27 cellular contexts compared by ENCODE assay signal in genomic region chr12:57031789-57032188, GRCh38. TPM values are rescaled to one million over a fixed set of nuclear protein-coding genes. Genes with fewer than 3 reads are reported as not detected.
DNase-seq lines count a peak whose midpoint lies in the region; ATAC-seq, FAIRE-seq and TF ChIP-seq lines count a peak whose summit lies in the region.
"Had no signal": no experiment of that assay in that cellular context is flagged by ENCODE, and none has a peak within 500 bp of the region (broad histone marks: within the 10 kb centered on the region; RNA-seq: fewer than 3 reads in every experiment).

No MANE protein-coding gene starts in this region.

- ATAC-seq in activated naive CD4-positive, alpha-beta T cell treated with anti-CD3 and anti-CD28 coated beads, Interleukin-2, amount 50 U/mL, for 72 hours: no peak
- ATAC-seq in GM12878: no peak
- ATAC-seq in GM19397 (IDR thresholded peaks at IDR 0.05; ENCODE audit: unreplicated experiment): no peak
- no peak for ATAC-seq in activated CD4-positive, CD25-positive, alpha-beta regulatory T cell treated with anti-CD3 and anti-CD28 coated beads, Interleukin-2, amount 50 U/mL, for 24 hours
- ATAC-seq: heart left ventricle had no signal

- H2BK120ac ChIP-seq in trophoblast cell (ENCODE audit: insufficient read depth, low read length, poor library complexity): no peak overlapping the region

- no peaks in the 10 kb centered on the region for H4K20me1 ChIP-seq in GM12878 (ENCODE audit: control insufficient read depth, insufficient read depth)

- no peak overlapping the region for H2AK5ac ChIP-seq in trophoblast cell (ENCODE audit: low read length)

- H3K4ac ChIP-seq in trophoblast cell (ENCODE audit: low read depth, low read length): no peak overlapping the region

- H3K79me2 ChIP-seq in GM12878 (ENCODE audit: control insufficient read depth, insufficient read depth, low read length): no peaks in the 10 kb centered on the region
- no peaks in the 10 kb centered on the region for H3K79me2 ChIP-seq in trophoblast cell (ENCODE audit: control insufficient read depth, insufficient read depth, low read length, poor library complexity)

- no peak for TF ChIP-seq EP300 in GM12878 (IDR thresholded peaks at IDR 0.05; ENCODE audit: borderline replicate concordance in 1 of 2, control insufficient read depth in 1 of 2, low read depth in 2 of 2, low read length in 2 of 2)

- SMC1A ChIA-PET in GM12878 (lab: Charles Lee; ENCODE audit: uncharacterized antibody, unreplicated experiment): interaction anchor here (0.9 to 4.1 kb wide), 12 partner anchors 10 to 196 kb away, joined by 3 to 27 read pairs (median 4); partner anchors contain the start of gene STAT6

- no peak for TF ChIP-seq RAD21 in GM12878 (IDR thresholded peaks at IDR 0.05; ENCODE audit: insufficient read depth, low read depth, low read length)

- intact Hi-C loops in activated naive CD4-positive, alpha-beta T cell treated with anti-CD3 and anti-CD28 coated beads for 36 hours (cut with micrococcal nuclease): loop anchor here (1.0 kb wide), 2 partner anchors 31 to 81 kb away; no protein-coding TSS in a partner anchor
- intact Hi-C loops in GM12878 (cut with micrococcal nuclease; ENCODE audit: unreplicated experiment): no loop called here

- peaks cover 11% of the 10 kb centered on the region for H3K4me1 ChIP-seq in GM12878 (ENCODE audit: control insufficient read depth, insufficient read depth, low read length)
- H3K4me1 ChIP-seq in trophoblast cell (ENCODE audit: control insufficient read depth in 1 of 2, insufficient read depth in 2 of 2, low read length in 2 of 2): peaks cover 0 to 3% of the 10 kb centered on the region in 2 experiments
- H3K4me1 ChIP-seq: SJSA1 had no signal

- H4K12ac ChIP-seq in trophoblast cell (ENCODE audit: low read depth, low read length): no peak overlapping the region

- TF ChIP-seq CTCF in GM12878 (IDR thresholded peaks at IDR 0.05 in 2 of 3, conservative IDR thresholded peaks at IDR 0.05 in 1 of 3; ENCODE audit: control insufficient read depth in 2 of 3, extremely low read depth in 1 of 3, insufficient read depth in 1 of 3, low read depth in 3 of 3, low read length in 3 of 3): no peak

- H3K9me3 Mint-ChIP-seq in activated naive CD4-positive, alpha-beta T cell treated with anti-CD3 and anti-CD28 coated beads for 36 hours: no peaks in the 10 kb centered on the region
- H3K9me3 Mint-ChIP-seq in activated naive CD4-positive, alpha-beta T cell treated with anti-CD3 and anti-CD28 coated beads, Interleukin-2, amount 50 U/mL, for 72 hours: peaks cover 0 to 3% of the 10 kb centered on the region in 2 donors
- H3K9me3 Mint-ChIP-seq: activated T-helper 1 cell treated with anti-CD3 and anti-CD28 coated beads, Interleukin-12 subunit alpha, Interleukin-12 subunit beta, Interleukin-2, Interleukin-4 antibody, amounts not matched to agents 30 ng/mL and 10 ng/mL and 1 ng/mL, durations not matched to agents 14 hours and 24 hours and 36 hours had no signal

- POLR2A ChIA-PET in GM12878 (lab: Charles Lee): interaction anchor here (1.2 to 1.3 kb wide), 2 partner anchors 29 to 80 kb away, joined by 3 to 5 read pairs; no protein-coding TSS in a partner anchor

- H3K14ac ChIP-seq in trophoblast cell (ENCODE audit: low read length): no peak overlapping the region

- H3K9ac ChIP-seq in GM12878 (ENCODE audit: control insufficient read depth, insufficient read depth, low read length) (peak overlapping the region; percentile 12; the same call in 1 of the 2 replicates), trophoblast cell (ENCODE audit: low read length) (no peak overlapping the region)

- H3K36me3 ChIP-seq in GM12878 (ENCODE audit: control insufficient read depth in 2 of 2, insufficient read depth in 2 of 2, low read length in 1 of 2) (no peaks in the 10 kb centered on the region), trophoblast cell (ENCODE audit: control insufficient read depth in 1 of 2, insufficient read depth in 2 of 2, low read length in 2 of 2) (no peaks in the 10 kb centered on the region)
- H3K36me3 ChIP-seq: BE2C, brain microvascular endothelial cell, heart left ventricle, SJSA1 had no signal

- no peaks in the 10 kb centered on the region for H3K36me3 Mint-ChIP-seq in activated naive CD4-positive, alpha-beta T cell treated with anti-CD3 and anti-CD28 coated beads for 36 hours (ENCODE audit: low read depth)
- H3K36me3 Mint-ChIP-seq in activated naive CD4-positive, alpha-beta T cell treated with anti-CD3 and anti-CD28 coated beads, Interleukin-2, amount 50 U/mL, for 72 hours: no peaks in the 10 kb centered on the region
- H3K36me3 Mint-ChIP-seq: activated CD8-positive, alpha-beta memory T cell treated with anti-CD3 and anti-CD28 coated beads, Interleukin-2, amount 10 ng/mL, durations not matched to agents 7 days and 5 days had no signal

- no TSS peak for BruUV-seq in GM12878 (replicated peaks; lab: Mats Ljungman, UMichigan)

- H3K9me3 ChIP-seq in GM12878 (replicated peaks; ENCODE audit: control insufficient read depth, insufficient read depth, low read length) (no peaks in the 10 kb centered on the region), trophoblast cell (ENCODE audit: insufficient read depth, low read depth, low read length) (peaks cover under 1% of the 10 kb centered on the region)
- H3K9me3 ChIP-seq: BE2C, heart left ventricle, SJSA1 had no signal

- CTCF ChIA-PET in activated naive CD4-positive, alpha-beta T cell treated with anti-CD3 and anti-CD28 coated beads for 36 hours (lab: Charles Lee): interaction anchor here (0.9 to 9.2 kb wide), 8 partner anchors 11 to 80 kb away, joined by 3 to 88 read pairs (median 6); partner anchors contain the start of gene STAT6
- CTCF ChIA-PET in GM12878 (lab: Yijun Ruan, JAX): interaction anchor here (0.6 to 5.5 kb wide), 24 partner anchors 9 to 274 kb away, joined by 3 to 64 read pairs (median 5); partner anchors contain the start of genes STAT6 and ZBTB39

- H2BK12ac ChIP-seq in trophoblast cell (ENCODE audit: low read length): peak overlapping the region; percentile 77

- no peak for DNase-seq in activated naive CD4-positive, alpha-beta T cell treated with anti-CD3 and anti-CD28 coated beads for 36 hours
- no peak for DNase-seq in activated naive CD4-positive, alpha-beta T cell treated with anti-CD3 and anti-CD28 coated beads, Interleukin-2, amount 50 U/mL, for 72 hours (ENCODE audit: low spot score in 2 of 2)
- DNase-seq in NCI-H69 (lab: John Stamatoyannopoulos, UW) (peak; percentile 49), GM12878 (ENCODE audit: low read depth, low spot score) (no peak), trophoblast cell (no peak), KBM-7 (no peak)
- DNase-seq: activated CD4-positive, alpha-beta T cell treated with anti-CD3 and anti-CD28 coated beads for 48 hours; activated CD8-positive, alpha-beta memory T cell treated with anti-CD3 and anti-CD28 coated beads, Interleukin-2, amount 10 ng/mL, durations not matched to agents 7 days and 5 days; BE2C; brain microvascular endothelial cell; Calu3; effector memory CD4-positive, alpha-beta T cell; foreskin fibroblast; heart left ventricle; KG1; left cardiac atrium; substantia nigra had no signal

- TF ChIP-seq POLR2A in GM12878 (IDR thresholded peaks at IDR 0.05; ENCODE audit: low read depth, low read length): no peak

- no peak overlapping the region for H3K4me3 Mint-ChIP-seq in activated naive CD4-positive, alpha-beta T cell treated with anti-CD3 and anti-CD28 coated beads for 36 hours
- H3K4me3 Mint-ChIP-seq: activated CD8-positive, alpha-beta memory T cell treated with anti-CD3 and anti-CD28 coated beads, Interleukin-2, amount 10 ng/mL, durations not matched to agents 7 days and 5 days; activated T-helper 1 cell treated with anti-CD3 and anti-CD28 coated beads, Interleukin-12 subunit alpha, Interleukin-12 subunit beta, Interleukin-2, Interleukin-4 antibody, amounts not matched to agents 30 ng/mL and 10 ng/mL and 1 ng/mL, durations not matched to agents 14 hours and 24 hours and 36 hours had no signal

- H4K91ac ChIP-seq in trophoblast cell (ENCODE audit: low read depth, low read length): peak overlapping the region; percentile 48

- no peak overlapping the region for H4K8ac ChIP-seq in trophoblast cell (ENCODE audit: low read depth, low read length)

- no peaks in the 10 kb centered on the region for H3K27me3 Mint-ChIP-seq in activated naive CD4-positive, alpha-beta T cell treated with anti-CD3 and anti-CD28 coated beads for 36 hours (ENCODE audit: low read depth)
- H3K27me3 Mint-ChIP-seq: activated CD8-positive, alpha-beta memory T cell treated with anti-CD3 and anti-CD28 coated beads, Interleukin-2, amount 10 ng/mL, durations not matched to agents 7 days and 5 days had no signal

- H3K27ac ChIP-seq in GM12878 (ENCODE audit: control insufficient read depth, insufficient read depth) (peak overlapping the region; percentile 25; the same call in 1 of the 2 replicates), trophoblast cell (ENCODE audit: low read depth, low read length) (no peak overlapping the region)
- H3K27ac ChIP-seq: brain microvascular endothelial cell, heart left ventricle, SJSA1 had no signal

- H3K27ac Mint-ChIP-seq in activated naive CD4-positive, alpha-beta T cell treated with anti-CD3 and anti-CD28 coated beads for 36 hours: peak overlapping the region; percentile 42
- H3K27ac Mint-ChIP-seq in activated naive CD4-positive, alpha-beta T cell treated with anti-CD3 and anti-CD28 coated beads, Interleukin-2, amount 50 U/mL, for 72 hours: peak overlapping the region in 1 of 2 donors; percentile 84

- peaks cover 1% of the 10 kb centered on the region for H3K79me1 ChIP-seq in trophoblast cell (ENCODE audit: low read length)

- no peak overlapping the region for H3K4me3 ChIP-seq in GM12878
- H3K4me3 ChIP-seq in trophoblast cell (ENCODE audit: low read depth, low read length): no peak overlapping the region
- H3K4me3 ChIP-seq: heart left ventricle, SJSA1, skin epidermis had no signal

- H3K18ac ChIP-seq in trophoblast cell (ENCODE audit: low read length): no peak overlapping the region

- no peak for FAIRE-seq in GM12878 (lab: Jason Lieb, UNC)
- FAIRE-seq: A204.1, colon, TTC549 had no signal

- H2AFZ ChIP-seq in GM12878 (ENCODE audit: control insufficient read depth, low read depth, low read length): peak overlapping the region; percentile 93
- H2AFZ ChIP-seq in trophoblast cell (ENCODE audit: insufficient read depth, low read length, poor library complexity): no peak overlapping the region

- H3K27me3 ChIP-seq in GM12878 (replicated peaks in 1 of 2; ENCODE audit: control insufficient read depth in 2 of 2, insufficient read depth in 2 of 2, low read length in 1 of 2) (no peaks in the 10 kb centered on the region; a peak in 1 of 4 replicates), trophoblast cell (ENCODE audit: insufficient read depth, low read length) (no peaks in the 10 kb centered on the region)
- H3K27me3 ChIP-seq: BE2C had no signal

- H3K4me2 ChIP-seq in GM12878 (ENCODE audit: control insufficient read depth, insufficient read depth) (peak overlapping the region; percentile 87), trophoblast cell (ENCODE audit: low read length) (no peak overlapping the region)

- H3K4me1 Mint-ChIP-seq in activated naive CD4-positive, alpha-beta T cell treated with anti-CD3 and anti-CD28 coated beads for 36 hours (ENCODE audit: low read depth): peaks cover 50% of the 10 kb centered on the region

- H2BK5ac ChIP-seq in trophoblast cell (ENCODE audit: low read depth, low read length, poor library complexity): no peak overlapping the region

- WGBS in GM12878 (ENCODE audit: insufficient coverage, insufficient replicate concordance, low lambda C conversion rate, missing lambda C conversion rate): 63% methylated on average over 7 of the region's 7 CpGs
- WGBS in trophoblast cell (ENCODE audit: extremely low coverage, insufficient coverage, insufficient read length): no CpG with 5 or more reads among the region's 7 CpGs

- in situ Hi-C loops in GM12878 (cut with MboI) (no loop called here), KBM-7 (cut with MboI; ENCODE audit: low pct_unique_long_range_greater_than_20kb, low sequenced_read_pairs) (no loop called here)

- H3K23ac ChIP-seq in trophoblast cell (ENCODE audit: low read length): no peak overlapping the region

- RAD21 ChIA-PET in GM12878 (lab: Charles Lee; ENCODE audit: unreplicated experiment): interaction anchor here (0.8 to 5.9 kb wide), 10 partner anchors 9 to 80 kb away, joined by 3 to 30 read pairs (median 5); partner anchors contain the start of gene STAT6

RNA-seq across cellular contexts. Expression of gene TAC3, which starts 15.5 kb away (rescaled TPM):
- under 1 TPM in 1 of 2 experiments, not detected in 1; 0.48 TPM for total RNA-seq in activated naive CD4-positive, alpha-beta T cell treated with anti-CD3 and anti-CD28 coated beads for 36 hours
- total RNA-seq in activated naive CD4-positive, alpha-beta T cell treated with anti-CD3 and anti-CD28 coated beads, Interleukin-2, amount 50 U/mL, for 72 hours: 1 to 10 TPM in 1 of 2 donors, under 1 TPM in 1; 0.50 to 1.7 TPM
- not detected in 2 replicates for total RNA-seq in GM12878 (2013; cell fraction: nucleolus; rRNA removed)
- total RNA-seq in GM12878 (2014; rRNA removed): not detected in 2 replicates
- not detected in 2 replicates for total RNA-seq in GM12878 (2014; rRNA removed; fragmentation: Illumina TruSeq; extraction: Trizol)
- total RNA-seq in GM12878 (2021): not detected in 2 replicates
- polyA plus RNA-seq in GM12878 (2011; ENCODE audit: low read depth): not detected
- 0.11 and 0.13 TPM in 2 replicates for polyA plus RNA-seq in GM12878 (2011; rRNA removed)
- not detected in 2 replicates for polyA plus RNA-seq in GM12878 (2011; cell fraction: cytosol; rRNA removed)
- 0.15 and 0.22 TPM in 2 replicates for polyA plus RNA-seq in GM12878 (2011; cell fraction: nucleus; rRNA removed)
- polyA plus RNA-seq in GM12878 (2012): not detected in 2 replicates
- not detected in 2 replicates for polyA plus RNA-seq in GM12878 (2014; fragmentation: Illumina TruSeq; extraction: Trizol)
- under 1 TPM; 0.13 to 0.18 TPM for polyA plus RNA-seq in GM12878 (2014; fragmentation: Nextera tagmentation; extraction: Ambion mirVana)
- not detected in 2 replicates for polyA plus RNA-seq in GM12878 (2014; rRNA removed)
- not detected for polyA plus RNA-seq in GM12878 (2016; fragmentation: Nextera tagmentation; extraction: Ambion mirVana)
- not detected in 2 replicates for polyA minus RNA-seq in GM12878 (2011; rRNA and poly(A)+ RNA removed)
- polyA minus RNA-seq in GM12878 (2011; cell fraction: cytosol; rRNA and poly(A)+ RNA removed): not detected in 2 replicates
- polyA minus RNA-seq in GM12878 (2011; cell fraction: nucleus; rRNA and poly(A)+ RNA removed): not detected in 2 replicates
- 34.7 and 36.7 TPM in 2 replicates for polyA plus RNA-seq in trophoblast cell (2013)
- total RNA-seq: activated CD8-positive, alpha-beta memory T cell treated with anti-CD3 and anti-CD28 coated beads, Interleukin-2, amount 10 ng/mL, durations not matched to agents 7 days and 5 days; Calu3; heart left ventricle; left cardiac atrium; osteoblast; SJSA1 had no signal
- polyA plus RNA-seq: heart left ventricle had no signal

RNA-seq across cellular contexts. Expression of gene MYO1A, which starts 18.1 kb away (rescaled TPM):
- total RNA-seq in activated naive CD4-positive, alpha-beta T cell treated with anti-CD3 and anti-CD28 coated beads for 36 hours: 1 to 10 TPM; 1.4 to 1.5 TPM
- 1 to 10 TPM; 3.3 to 4.7 TPM for total RNA-seq in activated naive CD4-positive, alpha-beta T cell treated with anti-CD3 and anti-CD28 coated beads, Interleukin-2, amount 50 U/mL, for 72 hours
- total RNA-seq in GM12878 (2013; cell fraction: nucleolus; rRNA removed): 0.34 and 0.98 TPM in 2 replicates
- total RNA-seq in GM12878 (2014; rRNA removed) (0.05 TPM in 1 of 2 replicates, not detected in the other), GM12878 (2014; rRNA removed; fragmentation: Illumina TruSeq; extraction: Trizol) (0.13 and 0.14 TPM in 2 replicates), GM12878 (2021) (0.08 and 0.10 TPM in 2 replicates)
- not detected for polyA plus RNA-seq in GM12878 (2011; ENCODE audit: low read depth)
- polyA plus RNA-seq in GM12878 (2011; rRNA removed) (0.16 and 0.23 TPM in 2 replicates), GM12878 (2014; fragmentation: Illumina TruSeq; extraction: Trizol) (0.16 TPM in 1 of 2 replicates, not detected in the other), GM12878 (2014; fragmentation: Nextera tagmentation; extraction: Ambion mirVana) (under 1 TPM in 1 of 2 experiments, not detected in 1; 0.05 TPM), GM12878 (2014; rRNA removed) (0.01 and 0.15 TPM in 2 replicates), GM12878 (2016; fragmentation: Nextera tagmentation; extraction: Ambion mirVana) (under 1 TPM; 0.27 to 0.34 TPM)
- polyA plus RNA-seq in GM12878 (2011; cell fraction: cytosol; rRNA removed): 0.09 and 0.15 TPM in 2 replicates
- 1.1 and 2.2 TPM in 2 replicates for polyA plus RNA-seq in GM12878 (2011; cell fraction: nucleus; rRNA removed)
- polyA plus RNA-seq in GM12878 (2012): 0.22 and 0.43 TPM in 2 replicates
- 0.51 and 1.9 TPM in 2 replicates for polyA minus RNA-seq in GM12878 (2011; rRNA and poly(A)+ RNA removed)
- polyA minus RNA-seq in GM12878 (2011; cell fraction: cytosol; rRNA and poly(A)+ RNA removed): not detected in 2 replicates
- polyA minus RNA-seq in GM12878 (2011; cell fraction: nucleus; rRNA and poly(A)+ RNA removed): 0.48 and 0.97 TPM in 2 replicates
- 0.04 TPM in 1 of 2 replicates, not detected in the other for polyA plus RNA-seq in trophoblast cell (2013)
- total RNA-seq: Daoy, osteoblast, SJSA1 had no signal

RNA-seq across cellular contexts. Expression of gene ZBTB39, which starts 25.4 kb away (rescaled TPM):
- total RNA-seq in activated naive CD4-positive, alpha-beta T cell treated with anti-CD3 and anti-CD28 coated beads for 36 hours: 1 to 10 TPM; 5.1 to 5.5 TPM
- total RNA-seq in activated naive CD4-positive, alpha-beta T cell treated with anti-CD3 and anti-CD28 coated beads, Interleukin-2, amount 50 U/mL, for 72 hours: 1 to 10 TPM; 5.1 to 6.1 TPM
- total RNA-seq in GM12878 (2013; cell fraction: nucleolus; rRNA removed): 14.3 and 16.7 TPM in 2 replicates
- total RNA-seq in GM12878 (2014; rRNA removed) (5.0 and 5.3 TPM in 2 replicates), GM12878 (2014; rRNA removed; fragmentation: Illumina TruSeq; extraction: Trizol) (4.0 and 4.1 TPM in 2 replicates), GM12878 (2021) (5.6 and 6.0 TPM in 2 replicates)
- 3.0 TPM for polyA plus RNA-seq in GM12878 (2011; ENCODE audit: low read depth)
- polyA plus RNA-seq in GM12878 (2011; rRNA removed) (5.2 and 6.8 TPM in 2 replicates), GM12878 (2014; fragmentation: Illumina TruSeq; extraction: Trizol) (4.7 and 4.8 TPM in 2 replicates), GM12878 (2014; fragmentation: Nextera tagmentation; extraction: Ambion mirVana) (under 1 TPM; 0.88 to 0.93 TPM), GM12878 (2014; rRNA removed) (4.2 and 4.4 TPM in 2 replicates), GM12878 (2016; fragmentation: Nextera tagmentation; extraction: Ambion mirVana) (1 to 10 TPM; 3.0 to 4.4 TPM)
- 5.6 and 6.2 TPM in 2 replicates for polyA plus RNA-seq in GM12878 (2011; cell fraction: cytosol; rRNA removed)
- 9.2 TPM in 2 replicates for polyA plus RNA-seq in GM12878 (2011; cell fraction: nucleus; rRNA removed)
- polyA plus RNA-seq in GM12878 (2012): 3.3 and 3.6 TPM in 2 replicates
- 8.4 and 9.3 TPM in 2 replicates for polyA minus RNA-seq in GM12878 (2011; rRNA and poly(A)+ RNA removed)
- 2.5 and 2.8 TPM in 2 replicates for polyA minus RNA-seq in GM12878 (2011; cell fraction: cytosol; rRNA and poly(A)+ RNA removed)
- 9.3 and 13.8 TPM in 2 replicates for polyA minus RNA-seq in GM12878 (2011; cell fraction: nucleus; rRNA and poly(A)+ RNA removed)
- polyA plus RNA-seq in trophoblast cell (2013): 6.9 and 7.1 TPM in 2 replicates

RNA-seq across cellular contexts. Expression of gene NEMP1, which starts 46.8 kb away (rescaled TPM):
- 10 to 100 TPM; 71.3 to 72.2 TPM for total RNA-seq in activated naive CD4-positive, alpha-beta T cell treated with anti-CD3 and anti-CD28 coated beads for 36 hours
- total RNA-seq in activated naive CD4-positive, alpha-beta T cell treated with anti-CD3 and anti-CD28 coated beads, Interleukin-2, amount 50 U/mL, for 72 hours: 100 to 1,000 TPM in 1 of 2 donors, 10 to 100 TPM in 1; 80.2 to 182 TPM
- 79.0 and 86.0 TPM in 2 replicates for total RNA-seq in GM12878 (2013; cell fraction: nucleolus; rRNA removed)
- 19.7 and 22.6 TPM in 2 replicates for total RNA-seq in GM12878 (2014; rRNA removed)
- total RNA-seq in GM12878 (2014; rRNA removed; fragmentation: Illumina TruSeq; extraction: Trizol): 17.7 and 19.7 TPM in 2 replicates
- total RNA-seq in GM12878 (2021): 20.7 and 20.8 TPM in 2 replicates
- polyA plus RNA-seq in GM12878 (2011; ENCODE audit: low read depth): 7.4 TPM
- polyA plus RNA-seq in GM12878 (2011; rRNA removed): 45.9 and 61.7 TPM in 2 replicates
- 18.3 and 22.3 TPM in 2 replicates for polyA plus RNA-seq in GM12878 (2011; cell fraction: cytosol; rRNA removed)
- polyA plus RNA-seq in GM12878 (2011; cell fraction: nucleus; rRNA removed): 60.1 and 76.7 TPM in 2 replicates
- 9.3 and 14.8 TPM in 2 replicates for polyA plus RNA-seq in GM12878 (2012)
- polyA plus RNA-seq in GM12878 (2014; fragmentation: Illumina TruSeq; extraction: Trizol): 24.9 and 30.5 TPM in 2 replicates
- polyA plus RNA-seq in GM12878 (2014; fragmentation: Nextera tagmentation; extraction: Ambion mirVana): 1 to 10 TPM; 4.0 to 4.7 TPM
- polyA plus RNA-seq in GM12878 (2014; rRNA removed): 17.8 and 20.6 TPM in 2 replicates
- polyA plus RNA-seq in GM12878 (2016; fragmentation: Nextera tagmentation; extraction: Ambion mirVana): 10 to 100 TPM; 18.2 to 20.0 TPM
- 26.2 and 32.9 TPM in 2 replicates for polyA minus RNA-seq in GM12878 (2011; rRNA and poly(A)+ RNA removed)
- polyA minus RNA-seq in GM12878 (2011; cell fraction: cytosol; rRNA and poly(A)+ RNA removed): 6.3 and 7.0 TPM in 2 replicates
- 13.1 and 14.1 TPM in 2 replicates for polyA minus RNA-seq in GM12878 (2011; cell fraction: nucleus; rRNA and poly(A)+ RNA removed)
- 11.6 and 12.1 TPM in 2 replicates for polyA plus RNA-seq in trophoblast cell (2013)

RNA-seq across cellular contexts. Expression of gene NAB2, which starts 57.1 kb away (rescaled TPM):
- 10 to 100 TPM; 18.4 to 19.1 TPM for total RNA-seq in activated naive CD4-positive, alpha-beta T cell treated with anti-CD3 and anti-CD28 coated beads for 36 hours
- total RNA-seq in activated naive CD4-positive, alpha-beta T cell treated with anti-CD3 and anti-CD28 coated beads, Interleukin-2, amount 50 U/mL, for 72 hours: 10 to 100 TPM; 39.1 to 39.3 TPM
- total RNA-seq in GM12878 (2013; cell fraction: nucleolus; rRNA removed): 27.9 and 30.3 TPM in 2 replicates
- total RNA-seq in GM12878 (2014; rRNA removed): 28.4 and 30.1 TPM in 2 replicates
- 13.0 and 13.6 TPM in 2 replicates for total RNA-seq in GM12878 (2014; rRNA removed; fragmentation: Illumina TruSeq; extraction: Trizol)
- 28.2 and 28.5 TPM in 2 replicates for total RNA-seq in GM12878 (2021)
- polyA plus RNA-seq in GM12878 (2011; ENCODE audit: low read depth): 5.3 TPM
- polyA plus RNA-seq in GM12878 (2011; rRNA removed): 25.2 and 35.2 TPM in 2 replicates
- polyA plus RNA-seq in GM12878 (2011; cell fraction: cytosol; rRNA removed): 36.4 and 44.0 TPM in 2 replicates
- polyA plus RNA-seq in GM12878 (2011; cell fraction: nucleus; rRNA removed): 69.8 and 77.5 TPM in 2 replicates
- polyA plus RNA-seq in GM12878 (2012): 11.5 and 17.8 TPM in 2 replicates
- 7.9 and 17.0 TPM in 2 replicates for polyA plus RNA-seq in GM12878 (2014; fragmentation: Illumina TruSeq; extraction: Trizol)
- polyA plus RNA-seq in GM12878 (2014; fragmentation: Nextera tagmentation; extraction: Ambion mirVana): 1 to 10 TPM in 1 of 2 experiments, under 1 TPM in 1; 0.35 to 1.0 TPM
- 28.0 and 28.6 TPM in 2 replicates for polyA plus RNA-seq in GM12878 (2014; rRNA removed)
- 1 to 10 TPM; 3.6 to 5.8 TPM for polyA plus RNA-seq in GM12878 (2016; fragmentation: Nextera tagmentation; extraction: Ambion mirVana)
- polyA minus RNA-seq in GM12878 (2011; rRNA and poly(A)+ RNA removed): 21.1 and 40.5 TPM in 2 replicates
- polyA minus RNA-seq in GM12878 (2011; cell fraction: cytosol; rRNA and poly(A)+ RNA removed): 14.6 and 15.7 TPM in 2 replicates
- 17.3 and 27.7 TPM in 2 replicates for polyA minus RNA-seq in GM12878 (2011; cell fraction: nucleus; rRNA and poly(A)+ RNA removed)
- polyA plus RNA-seq in trophoblast cell (2013): 26.6 and 26.8 TPM in 2 replicates
